In genomic region chr3:48662140-48662752, GRCh38 we compare ENCODE assay signal across 10 cellular contexts. TPM values are rescaled to one million over a fixed set of nuclear protein-coding genes. Genes with fewer than 3 reads are reported as not detected.
DNase-seq lines count a peak whose midpoint lies in the region; ATAC-seq, FAIRE-seq and TF ChIP-seq lines count a peak whose summit lies in the region.
"Had no signal": no experiment of that assay in that cellular context is flagged by ENCODE, and none has a peak within 500 bp of the region (broad histone marks: within the 10 kb centered on the region; RNA-seq: fewer than 3 reads in every experiment).

No MANE protein-coding gene starts in this region.

- FAIRE-seq in frontal cortex (lab: Jason Lieb, UNC) = no peak

- H3K79me1 ChIP-seq in IMR-90 (ENCODE audit: low read depth in 1 of 2, low read length in 2 of 2) (peaks cover 0 to 5% of the 10 kb centered on the region in 2 experiments; a peak in 1 of 4 replicates), neuronal stem cell (ENCODE audit: low read depth, low read length) (peaks cover 1% of the 10 kb centered on the region)

- H3K56ac ChIP-seq in IMR-90 (ENCODE audit: extremely low read depth, insufficient read depth, low read length) = no peak overlapping the region

- peaks cover 0 to 10% (median 0%) of the 10 kb centered on the region in 8 donors for H3K9me3 Mint-ChIP-seq in CD4-positive, alpha-beta memory T cell

- in situ Hi-C loops in IMR-90 (cut with MboI; ENCODE audit: low sequenced_read_pairs) = loop anchor here (10.0 kb wide), 1 partner anchor 197 kb away; a partner anchor contains a TSS

- H4K5ac ChIP-seq in IMR-90 (ENCODE audit: low read depth, low read length) = no peak overlapping the region

- peak overlapping the region in 2 of 7 donors; percentile 75 to 87 for H3K27ac Mint-ChIP-seq in CD4-positive, alpha-beta memory T cell

- POLR2A ChIA-PET in CD4-positive, alpha-beta memory T cell (lab: Charles Lee; ENCODE audit: partially characterized antibody) = interaction anchor here (1.0 to 3.4 kb wide), 8 partner anchors 12 to 432 kb away, joined by 3 to 12 read pairs (median 4); partner anchors contain the start of genes IP6K2, NCKIPSD, NME6 and QRICH1
- POLR2A ChIA-PET in IMR-90 (lab: Charles Lee; ENCODE audit: unreplicated experiment) = interaction anchor here (0.6 to 0.8 kb wide), 2 partner anchors 39 to 65 kb away, joined by 15 to 18 read pairs; no protein-coding TSS in a partner anchor

- CTCF ChIA-PET in CD4-positive, alpha-beta memory T cell (lab: Charles Lee; ENCODE audit: partially characterized antibody) = no interaction called here
- CTCF ChIA-PET in IMR-90 (lab: Yijun Ruan, JAX) = interaction anchor here (0.7 to 2.0 kb wide), 2 partner anchors 26 to 50 kb away, joined by 3 to 5 read pairs; partner anchors contain the start of gene SLC26A6

- H3K14ac ChIP-seq in IMR-90 (replicated peaks; ENCODE audit: low read depth, low read length) = no peak overlapping the region
- no peak overlapping the region for H3K14ac ChIP-seq in neuronal stem cell (ENCODE audit: low read length)

- H2BK120ac ChIP-seq in IMR-90 (ENCODE audit: low read depth, low read length) (no peak overlapping the region), neuronal stem cell (ENCODE audit: low read depth, low read length) (no peak overlapping the region)

- 6% methylated on average over 11 of the region's 47 CpGs; no CpG with 5 or more reads in 1 of the 2 experiments for WGBS in IMR-90 (ENCODE audit: extremely low coverage in 2 of 2, insufficient read length in 1 of 2), 2 experiments
- WGBS in neuronal stem cell (ENCODE audit: extremely low coverage in 2 of 2, insufficient read length in 2 of 2, insufficient replicate concordance in 1 of 2), 2 donors = no CpG with 5 or more reads among the region's 47 CpGs

- no peaks in the 10 kb centered on the region for H3K36me3 Mint-ChIP-seq in CD4-positive, alpha-beta memory T cell

- H4K91ac ChIP-seq in IMR-90 (ENCODE audit: insufficient read depth, low read depth, low read length) (no peak overlapping the region), neuronal stem cell (ENCODE audit: low read depth, low read length, poor library complexity) (no peak overlapping the region)

- BruUV-seq in IMR-90 (replicated peaks; lab: Mats Ljungman, UMichigan) = no TSS peak

- ATAC-seq in IMR-90 (ENCODE audit: low read depth) = no peak

- no peaks in the 10 kb centered on the region for H3K9me3 ChIP-seq in CD4-positive, alpha-beta memory T cell (ENCODE audit: control insufficient read depth in 1 of 2, low read length in 2 of 2)
- H3K9me3 ChIP-seq in IMR-90 (ENCODE audit: control insufficient read depth, insufficient read depth, low read length) (no peaks in the 10 kb centered on the region), neuronal stem cell (replicated peaks in 1 of 2; ENCODE audit: control insufficient read depth in 2 of 2, insufficient read depth in 1 of 2, low read depth in 1 of 2, low read length in 2 of 2) (peaks cover 6 to 24% of the 10 kb centered on the region in 2 donors)
- H3K9me3 ChIP-seq: colonic mucosa, left lung had no signal

- peaks cover 1 to 10% of the 10 kb centered on the region in 2 donors for H3K27me3 Mint-ChIP-seq in CD4-positive, alpha-beta memory T cell

- no peak overlapping the region for H4K8ac ChIP-seq in IMR-90 (ENCODE audit: low read depth in 2 of 2, low read length in 2 of 2)
- H4K8ac ChIP-seq in neuronal stem cell (ENCODE audit: low read depth, low read length) = no peak overlapping the region

- no peak overlapping the region for H2BK20ac ChIP-seq in IMR-90 (ENCODE audit: low read depth, low read length)

- TF ChIP-seq CTCF in IMR-90 (conservative IDR thresholded peaks at IDR 0.05; ENCODE audit: low read depth, low read length) = no peak
- no peak for TF ChIP-seq CTCF in choroid plexus epithelial cell (conservative IDR thresholded peaks at IDR 0.05; ENCODE audit: low read depth, low read length)

- H2BK15ac ChIP-seq in IMR-90 (ENCODE audit: low read depth, low read length) (no peak overlapping the region), neuronal stem cell (ENCODE audit: low read length) (no peak overlapping the region)

- H2BK12ac ChIP-seq in neuronal stem cell (ENCODE audit: low read length) = no peak overlapping the region

- no peaks in the 10 kb centered on the region for H3K36me3 ChIP-seq in CD4-positive, alpha-beta memory T cell (ENCODE audit: insufficient read depth, low read length)
- H3K36me3 ChIP-seq in IMR-90 (ENCODE audit: control insufficient read depth, insufficient read depth, low read length) (no peaks in the 10 kb centered on the region), neuronal stem cell (replicated peaks in 1 of 2; ENCODE audit: control insufficient read depth in 2 of 2, insufficient read depth in 2 of 2, low read length in 2 of 2) (peaks cover 32 to 63% of the 10 kb centered on the region in 2 donors)
- H3K36me3 ChIP-seq: colonic mucosa, left lung had no signal

- H3K4ac ChIP-seq in IMR-90 (ENCODE audit: low read depth, low read length) = no peak overlapping the region
- H3K4ac ChIP-seq in neuronal stem cell (ENCODE audit: low read length) = no peak overlapping the region

- no peak overlapping the region; the same call in 1 of the 2 replicates for H3K4me2 ChIP-seq in IMR-90 (ENCODE audit: low read depth, low read length)
- peak overlapping the region; percentile 94 for H3K4me2 ChIP-seq in neuronal stem cell (ENCODE audit: insufficient read depth, low read length, poor library complexity, severe bottlenecking)

- H2AFZ ChIP-seq in IMR-90 (replicated peaks; ENCODE audit: low read length, poor library complexity) = no peak overlapping the region
- peak overlapping the region; percentile 93 for H2AFZ ChIP-seq in neuronal stem cell (ENCODE audit: low read length)

- no peak overlapping the region for H3K4me3 ChIP-seq in CD4-positive, alpha-beta memory T cell (ENCODE audit: low read length in 2 of 2)
- H3K4me3 ChIP-seq in IMR-90 (ENCODE audit: insufficient read depth, low read depth, low read length) = peak overlapping the region; percentile 56; the same call in 1 of the 2 replicates
- H3K4me3 ChIP-seq in choroid plexus epithelial cell (ENCODE audit: low read depth, low read length) = peak overlapping the region; percentile 67
- peak overlapping the region; percentile 79 to 85 for H3K4me3 ChIP-seq in neuronal stem cell (ENCODE audit: low read length in 2 of 2)

- intact Hi-C loops in CD4-positive, alpha-beta memory T cell (cut with micrococcal nuclease) = no loop called here
- intact Hi-C loops in IMR-90 (cut with micrococcal nuclease) = no loop called here

- no peak overlapping the region for H2AK5ac ChIP-seq in IMR-90 (ENCODE audit: low read depth, low read length)
- peak overlapping the region; percentile 41 for H2AK5ac ChIP-seq in neuronal stem cell (ENCODE audit: low read depth, low read length)

- H3K4me1 ChIP-seq in CD4-positive, alpha-beta memory T cell (ENCODE audit: insufficient read depth, low read length) = peaks cover 29% of the 10 kb centered on the region
- H3K4me1 ChIP-seq in IMR-90 (ENCODE audit: control insufficient read depth, insufficient read depth, low read length) = no peaks in the 10 kb centered on the region; the same call in 1 of the 2 replicates
- H3K4me1 ChIP-seq in neuronal stem cell (ENCODE audit: control insufficient read depth in 2 of 2, insufficient read depth in 1 of 2, low read depth in 1 of 2, low read length in 2 of 2) = peaks cover 5% of the 10 kb centered on the region in 2 donors

- no peaks in the 10 kb centered on the region for H4K20me1 ChIP-seq in IMR-90 (ENCODE audit: insufficient read depth, low read length)

- H2BK5ac ChIP-seq in IMR-90 (ENCODE audit: low read depth, low read length, poor library complexity, severe bottlenecking) (no peak overlapping the region), neuronal stem cell (ENCODE audit: low read length) (no peak overlapping the region)

- no peak overlapping the region for H2AK9ac ChIP-seq in IMR-90 (replicated peaks; ENCODE audit: low read depth, low read length, poor library complexity)

- peak overlapping the region in 5 of 8 donors; percentile 27 to 70 (median 60) for H3K4me3 Mint-ChIP-seq in CD4-positive, alpha-beta memory T cell

- H3K18ac ChIP-seq in IMR-90 (ENCODE audit: low read depth, low read length) (no peak overlapping the region), neuronal stem cell (ENCODE audit: low read length) (peak overlapping the region; percentile 15)

- dilution Hi-C loops in IMR-90 (cut with HindIII; ENCODE audit: low sequenced_read_pairs, unreplicated experiment) = no loop called here

- H3K27ac ChIP-seq in CD4-positive, alpha-beta memory T cell (ENCODE audit: low read depth, low read length) = no peak overlapping the region
- H3K27ac ChIP-seq in IMR-90 (ENCODE audit: insufficient read depth, low read length) (no peak overlapping the region), neuronal stem cell (replicated peaks; ENCODE audit: low read length) (no peak overlapping the region)
- H3K27ac ChIP-seq: left lung had no signal

- peaks cover 9 to 39% (median 18%) of the 10 kb centered on the region in 4 donors for H3K4me1 Mint-ChIP-seq in CD4-positive, alpha-beta memory T cell

- TF ChIP-seq RAD21 in IMR-90 (IDR thresholded peaks at IDR 0.05; ENCODE audit: low read length) = no peak

- H3K9ac ChIP-seq in IMR-90 (ENCODE audit: low read depth, low read length) = no peak overlapping the region
- H3K9ac ChIP-seq in neuronal stem cell (ENCODE audit: low read depth, low read length, poor library complexity) = no peak overlapping the region

- no peak overlapping the region for H3K23ac ChIP-seq in IMR-90 (ENCODE audit: low read depth, low read length)
- H3K23ac ChIP-seq in neuronal stem cell (ENCODE audit: low read depth, low read length, poor library complexity) = no peak overlapping the region

- DNase-seq in CD4-positive, alpha-beta memory T cell = no peak
- DNase-seq in IMR-90 = no peak
- DNase-seq in choroid plexus epithelial cell (ENCODE audit: low read depth) = no peak
- no peak for DNase-seq in neuronal stem cell (ENCODE audit: low spot score)
- DNase-seq in activated gamma-delta T cell treated with Interleukin-2 at 50 U/mL for 16 hours = no peak
- no peak for DNase-seq in frontal cortex (ENCODE audit: low spot score in 2 of 2)
- no peak for DNase-seq in cerebellar nuclear complex (lab: John Stamatoyannopoulos, UW)
- DNase-seq in SW480 (ENCODE audit: low spot score) = no peak

- peaks cover 6% of the 10 kb centered on the region for H3K27me3 ChIP-seq in CD4-positive, alpha-beta memory T cell (ENCODE audit: insufficient read depth, low read length)
- no peaks in the 10 kb centered on the region for H3K27me3 ChIP-seq in IMR-90 (ENCODE audit: control insufficient read depth, insufficient read depth, low read length)
- H3K27me3 ChIP-seq in neuronal stem cell (ENCODE audit: control insufficient read depth in 3 of 3, insufficient read depth in 3 of 3, low read depth in 1 of 3, low read length in 3 of 3) = no peaks in the 10 kb centered on the region

- TF ChIP-seq POLR2A in IMR-90 (IDR thresholded peaks at IDR 0.05; ENCODE audit: low read depth, low read length) = no peak

- peaks cover 5% of the 10 kb centered on the region for H3K9me1 ChIP-seq in IMR-90 (ENCODE audit: insufficient read depth, low read length)

RNA-seq across cellular contexts. Expression of gene CELSR3, which starts 0.4 kb away (rescaled TPM):
- 1 to 10 TPM; 3.3 to 3.5 TPM for total RNA-seq in CD4-positive, alpha-beta memory T cell
- polyA plus RNA-seq in CD4-positive, alpha-beta memory T cell = under 1 TPM; 0.04 to 0.78 TPM
- 0.18 and 0.28 TPM in 2 replicates for total RNA-seq in IMR-90 (2012; rRNA removed)
- 0.59 and 0.63 TPM in 2 replicates for polyA plus RNA-seq in IMR-90 (2012; rRNA removed)
- polyA plus RNA-seq in IMR-90 (2012; cell fraction: cytosol; rRNA removed) = 0.21 and 0.46 TPM in 2 replicates
- polyA plus RNA-seq in IMR-90 (2012; cell fraction: nucleus; rRNA removed; ENCODE audit: low replicate concordance) = 2.5 and 3.7 TPM in 2 replicates
- polyA plus RNA-seq in neuronal stem cell (2013, experiment 1 of 2) = 8.4 TPM
- polyA plus RNA-seq in neuronal stem cell (2013, experiment 2 of 2) = 8.5 TPM
- 27.7 TPM for total RNA-seq in frontal cortex

RNA-seq across cellular contexts. Expression of gene NCKIPSD, which starts 23.5 kb away (rescaled TPM):
- 10 to 100 TPM; 20.1 to 21.7 TPM for total RNA-seq in CD4-positive, alpha-beta memory T cell
- polyA plus RNA-seq in CD4-positive, alpha-beta memory T cell = 10 to 100 TPM in 1 of 2 donors, 1 to 10 TPM in 1; 8.3 to 16.1 TPM
- 21.0 and 21.9 TPM in 2 replicates for total RNA-seq in IMR-90 (2012; rRNA removed)
- 38.3 and 42.3 TPM in 2 replicates for polyA plus RNA-seq in IMR-90 (2012; rRNA removed)
- polyA plus RNA-seq in IMR-90 (2012; cell fraction: cytosol; rRNA removed) = 15.5 and 40.7 TPM in 2 replicates
- 71.9 and 123 TPM in 2 replicates for polyA plus RNA-seq in IMR-90 (2012; cell fraction: nucleus; rRNA removed; ENCODE audit: low replicate concordance)
- 17.6 TPM for polyA plus RNA-seq in neuronal stem cell (2013, experiment 1 of 2)
- 17.5 TPM for polyA plus RNA-seq in neuronal stem cell (2013, experiment 2 of 2)
- 6.1 TPM for total RNA-seq in frontal cortex

RNA-seq across cellular contexts. Expression of gene SLC26A6, which starts 27.0 kb away (rescaled TPM):
- 10 to 100 TPM; 31.6 to 32.4 TPM for total RNA-seq in CD4-positive, alpha-beta memory T cell
- polyA plus RNA-seq in CD4-positive, alpha-beta memory T cell = 1 to 10 TPM; 3.0 to 3.5 TPM
- total RNA-seq in IMR-90 (2012; rRNA removed) = 11.7 and 11.8 TPM in 2 replicates
- 31.4 and 34.3 TPM in 2 replicates for polyA plus RNA-seq in IMR-90 (2012; rRNA removed)
- 12.8 and 16.9 TPM in 2 replicates for polyA plus RNA-seq in IMR-90 (2012; cell fraction: cytosol; rRNA removed)
- polyA plus RNA-seq in IMR-90 (2012; cell fraction: nucleus; rRNA removed; ENCODE audit: low replicate concordance) = 352 and 485 TPM in 2 replicates
- polyA plus RNA-seq in neuronal stem cell (2013, experiment 1 of 2) = 30.0 TPM
- 29.9 TPM for polyA plus RNA-seq in neuronal stem cell (2013, experiment 2 of 2)
- total RNA-seq in frontal cortex = 4.1 TPM

RNA-seq across cellular contexts. Expression of gene TMEM89, which starts 40.7 kb away (rescaled TPM):
- total RNA-seq in CD4-positive, alpha-beta memory T cell = not detected
- polyA plus RNA-seq in CD4-positive, alpha-beta memory T cell = not detected
- total RNA-seq in IMR-90 (2012; rRNA removed) = not detected in 2 replicates
- polyA plus RNA-seq in IMR-90 (2012; rRNA removed) = 0.15 TPM in 1 of 2 replicates, not detected in the other
- not detected in 2 replicates for polyA plus RNA-seq in IMR-90 (2012; cell fraction: cytosol; rRNA removed)
- polyA plus RNA-seq in IMR-90 (2012; cell fraction: nucleus; rRNA removed; ENCODE audit: low replicate concordance) = 0.63 and 1.1 TPM in 2 replicates
- polyA plus RNA-seq in neuronal stem cell (2013, experiment 1 of 2) = 0.15 TPM
- polyA plus RNA-seq in neuronal stem cell (2013, experiment 2 of 2) = not detected
- not detected for total RNA-seq in frontal cortex
- total RNA-seq: left lung had no signal

RNA-seq across cellular contexts. Expression of gene UQCRC1, which starts 52.8 kb away (rescaled TPM):
- total RNA-seq in CD4-positive, alpha-beta memory T cell = 10 to 100 TPM; 73.7 to 91.3 TPM
- polyA plus RNA-seq in CD4-positive, alpha-beta memory T cell = 100 to 1,000 TPM; 152 to 313 TPM
- total RNA-seq in IMR-90 (2012; rRNA removed) (952 and 1,365 TPM in 2 replicates), frontal cortex (149 TPM)
- polyA plus RNA-seq in IMR-90 (2012; rRNA removed) = 410 and 474 TPM in 2 replicates
- polyA plus RNA-seq in IMR-90 (2012; cell fraction: cytosol; rRNA removed) = 589 and 721 TPM in 2 replicates
- 253 and 529 TPM in 2 replicates for polyA plus RNA-seq in IMR-90 (2012; cell fraction: nucleus; rRNA removed; ENCODE audit: low replicate concordance)
- polyA plus RNA-seq in neuronal stem cell (2013, experiment 1 of 2) = 137 TPM
- 134 TPM for polyA plus RNA-seq in neuronal stem cell (2013, experiment 2 of 2)

Comparison
In these comparisons a context has a peak if more than half of its experiments do, and no peak if none do; other contexts are left out.
1. H3K4me3 ChIP-seq: peak in IMR-90 (single experiment), choroid plexus epithelial cell (single experiment) and neuronal stem cell (2 of 2); none in CD4-positive, alpha-beta memory T cell (0 of 2).